1 cellular context compared by ENCODE assay signal in genomic region chr19:13077233-13077632, GRCh38.
TF ChIP-seq lines count a peak whose summit lies in the region.

No MANE protein-coding gene starts in this region.

TF ChIP-seq in GM12878, 131 proteins besides CTCF, POLR2A, EP300 and RAD21:
- TF ChIP-seq TCF12 (IDR thresholded peaks at IDR 0.05; ENCODE audit: low read depth, low read length) (0 out of 2 replicates have a peak, but pooled peaks have one; percentile 20), NFXL1 (IDR thresholded peaks at IDR 0.05; ENCODE audit: borderline replicate concordance) (no peak), TCF3 (IDR thresholded peaks at IDR 0.05; ENCODE audit: borderline replicate concordance, insufficient read depth, low read depth, low read length) (0 out of 2 replicates have a peak, but pooled peaks have one; percentile 11)
- TF ChIP-seq, protein P1, sequence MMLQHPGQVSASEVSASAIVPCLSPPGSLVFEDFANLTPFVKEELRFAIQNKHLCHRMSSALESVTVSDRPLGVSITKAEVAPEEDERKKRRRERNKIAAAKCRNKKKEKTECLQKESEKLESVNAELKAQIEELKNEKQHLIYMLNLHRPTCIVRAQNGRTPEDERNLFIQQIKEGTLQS (IDR thresholded peaks at IDR 0.05; ENCODE audit: borderline replicate concordance, extremely low read depth, low read depth, low read length), result no peak
